ENCODE assay signal across 18 cellular contexts in genomic region chr18:54606835-54607212, GRCh38. TPM values are rescaled to one million over a fixed set of nuclear protein-coding genes. Genes with fewer than 3 reads are reported as not detected.
A peak's percentile ranks its signal among the peaks of the same experiment; 100 is the strongest.
DNase-seq lines count a peak whose midpoint lies in the region; ATAC-seq, FAIRE-seq and TF ChIP-seq lines count a peak whose summit lies in the region.
"Had no signal": no experiment of that assay in that cellular context is flagged by ENCODE, and none has a peak within 500 bp of the region (broad histone marks: within the 10 kb centered on the region; RNA-seq: fewer than 3 reads in every experiment).

No MANE protein-coding gene starts in this region.

- peak overlapping the region; percentile 94 for H3K27ac ChIP-seq in HUES64 (ENCODE audit: low read depth, low read length)
- peak overlapping the region; percentile 87 for H3K27ac ChIP-seq in colonic mucosa
- peak overlapping the region; percentile 48 for H3K27ac ChIP-seq in kidney (ENCODE audit: low read depth in 2 of 2, low read length in 2 of 2)
- no peak overlapping the region for H3K27ac ChIP-seq in tibial artery
- H3K27ac ChIP-seq: sigmoid colon had no signal

- H3K4me3 ChIP-seq in HUES64 (ENCODE audit: low read length) (no peak overlapping the region), colonic mucosa (peak overlapping the region; percentile 21), kidney (ENCODE audit: low read length in 2 of 2) (peak overlapping the region; percentile 51 to 57), tibial artery (no peak overlapping the region)
- H3K4me3 ChIP-seq: sigmoid colon had no signal

- no peaks in the 10 kb centered on the region for H3K9me3 Mint-ChIP-seq in stimulated activated effector memory CD8-positive, alpha-beta T cell treated with anti-CD3 and anti-CD28 coated beads, Interleukin-12 subunit alpha, Interleukin-12 subunit beta, amount 100 ng/mL, for 72 hours
- H3K9me3 Mint-ChIP-seq: immature natural killer cell had no signal

- TF ChIP-seq CTCF in colonic mucosa (IDR thresholded peaks at IDR 0.05) = no peak
- no peak for TF ChIP-seq CTCF in kidney (IDR thresholded peaks at IDR 0.05; ENCODE audit: borderline replicate concordance, extremely low read depth, insufficient read depth)
- no peak for TF ChIP-seq CTCF in tibial artery (IDR thresholded peaks at IDR 0.05)

- intact Hi-C loops in colonic mucosa (cut with DNase I) (no loop called here), kidney (cut with DNase I) (no loop called here), tibial artery (cut with DNase I; ENCODE audit: low total_unique reads) (no loop called here)

- no peak overlapping the region for H3K27ac Mint-ChIP-seq in stimulated activated effector memory CD8-positive, alpha-beta T cell treated with anti-CD3 and anti-CD28 coated beads, Interleukin-12 subunit alpha, Interleukin-12 subunit beta, amount 100 ng/mL, for 72 hours
- H3K27ac Mint-ChIP-seq: immature natural killer cell had no signal

- no peak overlapping the region for H3K4me3 Mint-ChIP-seq in stimulated activated effector memory CD8-positive, alpha-beta T cell treated with anti-CD3 and anti-CD28 coated beads, Interleukin-12 subunit alpha, Interleukin-12 subunit beta, amount 100 ng/mL, for 72 hours

- WGBS in HUES64 = 84% methylated on average over 9 of the region's 9 CpGs

- no peaks in the 10 kb centered on the region for H3K4me1 Mint-ChIP-seq in stimulated activated effector memory CD8-positive, alpha-beta T cell treated with anti-CD3 and anti-CD28 coated beads, Interleukin-12 subunit alpha, Interleukin-12 subunit beta, amount 100 ng/mL, for 72 hours

- H3K27me3 ChIP-seq in HUES64 (ENCODE audit: insufficient read depth, low read length) = no peaks in the 10 kb centered on the region
- H3K27me3 ChIP-seq in colonic mucosa = no peaks in the 10 kb centered on the region
- H3K27me3 ChIP-seq in tibial artery = no peaks in the 10 kb centered on the region
- H3K27me3 ChIP-seq: sigmoid colon had no signal

- no peak for FAIRE-seq in kidney (lab: Jason Lieb, UNC)

- H3K9ac ChIP-seq in HUES64 (ENCODE audit: low read depth, low read length) (peak overlapping the region; percentile 26; the same call in 1 of the 2 replicates), colonic mucosa (ENCODE audit: low read depth in 2 of 2, low read length in 2 of 2) (peak overlapping the region in 1 of 2 donors; percentile 68), kidney (ENCODE audit: low read length in 2 of 2) (peak overlapping the region in 1 of 2 donors; percentile 10)

- H3K4me1 ChIP-seq in HUES64 (ENCODE audit: insufficient read depth, low read length) (peaks cover 43% of the 10 kb centered on the region), colonic mucosa (peaks cover 7% of the 10 kb centered on the region), kidney (ENCODE audit: control insufficient read depth in 1 of 2, insufficient read depth in 1 of 2, low read depth in 1 of 2, low read length in 2 of 2) (no peaks in the 10 kb centered on the region), tibial artery (no peaks in the 10 kb centered on the region)
- H3K4me1 ChIP-seq: sigmoid colon had no signal

- H3K36me3 ChIP-seq in HUES64 (ENCODE audit: insufficient read depth, low read length) (no peaks in the 10 kb centered on the region), colonic mucosa (no peaks in the 10 kb centered on the region), kidney (ENCODE audit: control insufficient read depth in 1 of 2, insufficient read depth in 2 of 2, low read length in 2 of 2) (no peaks in the 10 kb centered on the region), tibial artery (no peaks in the 10 kb centered on the region)
- H3K36me3 ChIP-seq: sigmoid colon had no signal

- H3K36me3 Mint-ChIP-seq in stimulated activated effector memory CD8-positive, alpha-beta T cell treated with anti-CD3 and anti-CD28 coated beads, Interleukin-12 subunit alpha, Interleukin-12 subunit beta, amount 100 ng/mL, for 72 hours = no peaks in the 10 kb centered on the region
- H3K36me3 Mint-ChIP-seq: immature natural killer cell had no signal

- DNase-seq in colonic mucosa (no peak), kidney (no peak), tibial artery (no peak), RPMI8226 (no peak), AG20443 (ENCODE audit: low spot score) (no peak)
- DNase-seq in stimulated activated effector memory CD8-positive, alpha-beta T cell treated with anti-CD3 and anti-CD28 coated beads, Interleukin-12 subunit alpha, Interleukin-12 subunit beta, amount 100 ng/mL, for 72 hours (ENCODE audit: low spot score in 2 of 2) = no peak
- no peak for DNase-seq in activated CD4-positive, CD25-positive, alpha-beta regulatory T cell (lab: John Stamatoyannopoulos, UW)
- DNase-seq: cerebellar nuclear complex; foreskin melanocyte; immature natural killer cell; midbrain; NCI-H1105; NK-92 treated with Interleukin-12 subunit alpha and Interleukin-12 subunit beta, amount 100 ng/mL, for 24 hours; occipital lobe; sigmoid colon; substantia nigra had no signal

- no peaks in the 10 kb centered on the region for H3K9me3 ChIP-seq in HUES64 (ENCODE audit: insufficient read depth, low read depth, low read length)
- no peaks in the 10 kb centered on the region for H3K9me3 ChIP-seq in colonic mucosa
- H3K9me3 ChIP-seq in kidney (ENCODE audit: control insufficient read depth in 1 of 2, low read length in 2 of 2) = no peaks in the 10 kb centered on the region
- no peaks in the 10 kb centered on the region for H3K9me3 ChIP-seq in tibial artery
- H3K9me3 ChIP-seq: sigmoid colon had no signal

- peak; percentile 21 for ATAC-seq in stimulated activated effector memory CD8-positive, alpha-beta T cell treated with anti-CD3 and anti-CD28 coated beads, Interleukin-12 subunit alpha, Interleukin-12 subunit beta, amount 100 ng/mL, for 72 hours
- ATAC-seq: Right ventricle myocardium inferior had no signal

RNA-seq across cellular contexts. Expression of gene DYNAP, which starts 15.8 kb away (rescaled TPM):
- polyA plus RNA-seq in HUES64 (2013, experiment 1 of 2) = 0.25 TPM
- 0.51 TPM for polyA plus RNA-seq in HUES64 (2013, experiment 2 of 2)
- total RNA-seq in colonic mucosa (not detected), kidney (not detected)
- polyA plus RNA-seq in kidney (ENCODE audit: insufficient read depth, low read depth, low replicate concordance) = not detected
- total RNA-seq: occipital lobe, Right ventricle myocardium inferior, sigmoid colon had no signal
- polyA plus RNA-seq: immature natural killer cell, sigmoid colon had no signal

Comparison
In these comparisons a context has a peak if more than half of its experiments do, and no peak if none do; other contexts are left out.
1. H3K27ac ChIP-seq: peak in HUES64 (single experiment), colonic mucosa (single experiment) and kidney (2 of 2); none in tibial artery (0 of 2).
2. H3K4me3 ChIP-seq: peak in colonic mucosa (single experiment) and kidney (2 of 2); none in HUES64 (single experiment) and tibial artery (0 of 2).